ENCODE assay signal across 1 cellular context in the genomic region with DNA sequence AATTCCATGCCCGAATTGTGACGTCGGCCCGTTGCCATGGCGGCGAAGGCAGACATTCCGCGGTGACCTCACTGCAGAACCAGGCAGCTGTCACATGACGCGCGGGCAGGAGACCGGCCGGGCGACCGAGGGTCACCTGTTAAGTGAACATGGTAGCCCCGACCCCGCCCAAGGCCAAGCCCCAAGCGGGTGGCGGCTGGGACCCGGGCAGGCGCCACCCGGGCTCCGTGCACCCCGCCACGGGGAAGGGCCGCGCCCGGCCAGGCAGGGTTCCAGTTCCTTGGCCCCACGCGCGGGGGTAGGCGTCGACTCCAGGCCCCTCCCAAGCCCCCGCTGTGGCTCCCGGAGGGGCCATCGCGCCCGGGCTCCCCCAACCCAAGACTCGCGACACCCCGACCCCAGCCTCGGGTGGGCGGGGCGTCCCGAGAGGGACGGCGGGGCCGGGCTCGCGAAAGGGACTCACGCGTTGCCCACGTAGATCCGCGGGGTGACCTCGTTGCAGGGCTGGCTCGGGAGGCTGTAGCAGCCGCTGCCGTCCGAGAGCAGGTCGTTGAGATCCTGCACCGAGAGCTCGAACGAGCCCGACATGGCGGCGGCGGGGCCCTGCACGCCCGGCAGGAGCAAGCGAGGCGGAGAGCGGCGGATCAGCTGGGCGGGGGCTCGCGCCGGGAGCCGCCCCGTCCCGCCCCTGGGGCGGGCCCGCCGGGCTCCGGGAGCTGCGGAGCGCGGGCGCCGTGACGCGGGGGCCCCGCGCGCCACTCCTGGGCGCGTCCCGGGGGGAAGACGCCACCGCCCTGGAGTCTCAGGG.
TF ChIP-seq lines count a peak whose summit lies in the region.

Gene DUSP3, minus strand, starts transcription at position 641 of the 808 bp plus-strand sequence. Its CDS starts 53 bp downstream, at position 588.

TF ChIP-seq in HepG2, 621 proteins besides CTCF, POLR2A, EP300 and RAD21 (continued from another document and continues in another):
- TF ChIP-seq XRCC5 (optimal IDR thresholded peaks at IDR 0.05; ENCODE audit: low read length): peak; percentile 54
- TF ChIP-seq AFF4 (CRISPR knock-in tag; IDR thresholded peaks at IDR 0.05): peak; percentile 69; the same call in 1 of the 2 replicates
- peak; percentile 24; the same call in 1 of the 2 replicates for TF ChIP-seq MAZ (IDR thresholded peaks at IDR 0.05; ENCODE audit: borderline replicate concordance, low read depth, low read length)
- TF ChIP-seq MAZ (CRISPR knock-in tag; IDR thresholded peaks at IDR 0.05; ENCODE audit: low read depth): peak; percentile 84; the same call in 1 of the 2 replicates
- no peak for TF ChIP-seq PLSCR1 (CRISPR knock-in tag; IDR thresholded peaks at IDR 0.05; ENCODE audit: borderline replicate concordance)
- peak; percentile 90 for TF ChIP-seq PHF8 (CRISPR knock-in tag; IDR thresholded peaks at IDR 0.05)
- TF ChIP-seq ZNF230 (CRISPR knock-in tag; IDR thresholded peaks at IDR 0.05): 0 out of 2 replicates have a peak, but pooled peaks have one; percentile 16
- TF ChIP-seq, protein P1, sequence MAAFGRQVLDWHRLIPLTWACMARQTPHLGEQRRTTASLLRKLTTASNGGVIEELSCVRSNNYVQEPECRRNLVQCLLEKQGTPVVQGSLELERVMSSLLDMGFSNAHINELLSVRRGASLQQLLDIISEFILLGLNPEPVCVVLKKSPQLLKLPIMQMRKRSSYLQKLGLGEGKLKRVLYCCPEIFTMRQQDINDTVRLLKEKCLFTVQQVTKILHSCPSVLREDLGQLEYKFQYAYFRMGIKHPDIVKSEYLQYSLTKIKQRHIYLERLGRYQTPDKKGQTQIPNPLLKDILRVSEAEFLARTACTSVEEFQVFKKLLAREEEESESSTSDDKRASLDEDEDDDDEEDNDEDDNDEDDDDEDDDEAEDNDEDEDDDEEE (CRISPR knock-in tag; IDR thresholded peaks at IDR 0.05): peak; percentile 94; the same call in 1 of the 2 replicates
- peak; percentile 88 for TF ChIP-seq SP4 (CRISPR knock-in tag; IDR thresholded peaks at IDR 0.05)
- peak; percentile 9; the same call in 1 of the 2 replicates for TF ChIP-seq ZNF124 (CRISPR knock-in tag; IDR thresholded peaks at IDR 0.05)
- no peak for TF ChIP-seq PHF5A (CRISPR knock-in tag; IDR thresholded peaks at IDR 0.05; ENCODE audit: low read depth, unreplicated experiment)
- peak; percentile 85; the same call in 1 of the 2 replicates for TF ChIP-seq ZXDC (CRISPR knock-in tag; IDR thresholded peaks at IDR 0.05)
- peak; percentile 46; the same call in 1 of the 2 replicates for TF ChIP-seq NFKBIZ (CRISPR knock-in tag; IDR thresholded peaks at IDR 0.05)
- TF ChIP-seq ZNF558 (CRISPR knock-in tag; IDR thresholded peaks at IDR 0.05; ENCODE audit: borderline replicate concordance): peak; percentile 98
- TF ChIP-seq ZNF280D (CRISPR knock-in tag; IDR thresholded peaks at IDR 0.05): no peak
- TF ChIP-seq, protein P2, sequence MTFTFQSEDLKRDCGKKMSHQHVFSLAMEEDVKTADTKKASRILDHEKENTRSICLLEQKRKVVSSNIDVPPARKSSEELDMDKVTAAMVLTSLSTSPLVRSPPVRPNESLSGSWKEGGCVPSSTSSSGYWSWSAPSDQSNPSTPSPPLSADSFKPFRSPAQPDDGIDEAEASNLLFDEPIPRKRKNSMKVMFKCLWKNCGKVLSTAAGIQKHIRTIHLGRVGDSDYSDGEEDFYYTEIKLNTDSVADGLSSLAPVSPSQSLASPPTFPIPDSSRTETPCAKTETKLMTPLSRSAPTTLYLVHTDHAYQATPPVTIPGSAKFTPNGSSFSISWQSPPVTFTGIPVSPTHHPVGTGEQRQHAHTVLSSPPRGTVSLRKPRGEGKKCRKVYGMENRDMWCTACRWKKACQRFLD (CRISPR knock-in tag; IDR thresholded peaks at IDR 0.05; ENCODE audit: borderline replicate concordance): peak; percentile 61; the same call in 1 of the 2 replicates
- TF ChIP-seq ZMYM3 (CRISPR knock-in tag; IDR thresholded peaks at IDR 0.05): no peak
- TF ChIP-seq ERF (CRISPR knock-in tag; IDR thresholded peaks at IDR 0.05): peak; percentile 79; the same call in 1 of the 2 replicates
- TF ChIP-seq TAF1 (CRISPR knock-in tag; IDR thresholded peaks at IDR 0.05): peak; percentile 91
- no peak; the same call in none of the 2 replicates for TF ChIP-seq YEATS2 (CRISPR knock-in tag; IDR thresholded peaks at IDR 0.05; ENCODE audit: borderline replicate concordance)
- peak; percentile 82; the same call in 1 of the 2 replicates for TF ChIP-seq ZNF510 (CRISPR knock-in tag; IDR thresholded peaks at IDR 0.05; ENCODE audit: low read depth)
- peak; percentile 55 for TF ChIP-seq PHF20 (CRISPR knock-in tag; IDR thresholded peaks at IDR 0.05)
- TF ChIP-seq RXRA (CRISPR knock-in tag; IDR thresholded peaks at IDR 0.05): no peak; the same call in 1 of the 2 replicates
- peak; percentile 39; the same call in 1 of the 2 replicates for TF ChIP-seq RXRB (CRISPR knock-in tag; IDR thresholded peaks at IDR 0.05; ENCODE audit: borderline replicate concordance)
- 0 out of 2 replicates have a peak, but pooled peaks have one; percentile 34 for TF ChIP-seq ZNF670 (CRISPR knock-in tag; IDR thresholded peaks at IDR 0.05; ENCODE audit: borderline replicate concordance)
- 0 out of 2 replicates have a peak, but pooled peaks have one; percentile 53 for TF ChIP-seq FOXM1 (CRISPR knock-in tag; IDR thresholded peaks at IDR 0.05)
- no peak for TF ChIP-seq TCF12 (IDR thresholded peaks at IDR 0.05)
- TF ChIP-seq TCF12 (CRISPR knock-in tag; IDR thresholded peaks at IDR 0.05): peak; percentile 74
- TF ChIP-seq NFE2L2 (IDR thresholded peaks at IDR 0.05; ENCODE audit: low read length): no peak
- no peak for TF ChIP-seq DR1 (CRISPR knock-in tag; IDR thresholded peaks at IDR 0.05)
- peak; percentile 66; the same call in 1 of the 2 replicates for TF ChIP-seq ZSCAN29 (CRISPR knock-in tag; conservative IDR thresholded peaks at IDR 0.05)
- TF ChIP-seq, protein P3, sequence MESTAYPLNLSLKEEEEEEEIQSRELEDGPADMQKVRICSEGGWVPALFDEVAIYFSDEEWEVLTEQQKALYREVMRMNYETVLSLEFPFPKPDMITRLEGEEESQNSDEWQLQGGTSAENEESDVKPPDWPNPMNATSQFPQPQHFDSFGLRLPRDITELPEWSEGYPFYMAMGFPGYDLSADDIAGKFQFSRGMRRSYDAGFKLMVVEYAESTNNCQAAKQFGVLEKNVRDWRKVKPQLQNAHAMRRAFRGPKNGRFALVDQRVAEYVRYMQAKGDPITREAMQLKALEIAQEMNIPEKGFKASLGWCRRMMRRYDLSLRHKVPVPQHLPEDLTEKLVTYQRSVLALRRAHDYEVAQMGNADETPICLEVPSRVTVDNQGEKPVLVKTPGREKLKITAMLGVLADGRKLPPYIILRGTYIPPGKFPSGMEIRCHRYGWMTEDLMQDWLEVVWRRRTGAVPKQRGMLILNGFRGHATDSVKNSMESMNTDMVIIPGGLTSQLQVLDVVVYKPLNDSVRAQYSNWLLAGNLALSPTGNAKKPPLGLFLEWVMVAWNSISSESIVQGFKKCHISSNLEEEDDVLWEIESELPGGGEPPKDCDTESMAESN (CRISPR knock-in tag; conservative IDR thresholded peaks at IDR 0.05): peak; percentile 88
- 0 out of 2 replicates have a peak, but pooled peaks have one; percentile 12 for TF ChIP-seq ZNF773 (CRISPR knock-in tag; IDR thresholded peaks at IDR 0.05; ENCODE audit: borderline replicate concordance)
- peak; percentile 49; the same call in 1 of the 2 replicates for TF ChIP-seq KMT2A (CRISPR knock-in tag; IDR thresholded peaks at IDR 0.05)
- TF ChIP-seq U2AF2 (IDR thresholded peaks at IDR 0.05; ENCODE audit: low read depth, low read length): peak; percentile 95
- 0 out of 2 replicates have a peak, but pooled peaks have one; percentile 43 for TF ChIP-seq ZBTB26 (CRISPR knock-in tag; IDR thresholded peaks at IDR 0.05; ENCODE audit: borderline replicate concordance)
- 0 out of 2 replicates have a peak, but pooled peaks have one; percentile 35 for TF ChIP-seq TARDBP (CRISPR knock-in tag; IDR thresholded peaks at IDR 0.05)
- peak; percentile 95 for TF ChIP-seq TFE3 (CRISPR knock-in tag; IDR thresholded peaks at IDR 0.05)
- TF ChIP-seq MIER2 (CRISPR knock-in tag; IDR thresholded peaks at IDR 0.05): no peak
- peak; percentile 46; the same call in 1 of the 2 replicates for TF ChIP-seq SMAD3 (CRISPR knock-in tag; IDR thresholded peaks at IDR 0.05)
